In the genomic region with DNA sequence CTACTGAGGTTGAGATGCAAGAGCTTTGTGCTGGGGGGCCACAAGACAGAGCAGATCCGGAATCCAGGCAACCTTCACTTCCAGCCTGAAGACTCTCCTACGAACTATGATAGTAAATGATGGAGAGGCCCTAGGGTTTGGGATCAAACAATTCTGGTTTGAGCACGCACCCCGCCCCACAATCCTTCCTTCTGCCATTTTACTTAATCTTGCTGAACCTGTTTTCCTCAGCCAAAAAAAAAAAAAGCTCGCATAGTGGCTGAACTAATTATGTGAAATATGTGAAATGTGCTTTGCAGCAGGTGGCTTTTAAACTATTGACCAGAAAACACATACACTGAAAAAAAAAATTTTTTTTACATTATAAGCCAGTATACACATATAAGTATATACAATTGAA, we compare ENCODE assay signal across 10 cellular contexts. TPM values are rescaled to one million over a fixed set of nuclear protein-coding genes. Genes with fewer than 3 reads are reported as not detected.
A peak's percentile ranks its signal among the peaks of the same experiment; 100 is the strongest.
DNase-seq lines count a peak whose midpoint lies in the region; ATAC-seq lines count a peak whose summit lies in the region.
"Had no signal": no experiment of that assay in that cellular context is flagged by ENCODE, and none has a peak within 500 bp of the region (broad histone marks: within the 10 kb centered on the region; RNA-seq: fewer than 3 reads in every experiment).

No MANE protein-coding gene starts in this region.

- H3K27ac ChIP-seq in subcutaneous abdominal adipose tissue (ENCODE audit: low read depth, low read length): peak overlapping the region; percentile 94
- no peak overlapping the region for H3K27ac ChIP-seq in neuronal stem cell (replicated peaks; ENCODE audit: low read length)

- no peaks in the 10 kb centered on the region for H3K27me3 Mint-ChIP-seq in activated T-cell treated with anti-CD3 and anti-CD28 coated beads, Interleukin-2, amount 50 U/mL, for 24 hours

- no peak overlapping the region for H2BK12ac ChIP-seq in neuronal stem cell (ENCODE audit: low read length)

- no peak overlapping the region for H2BK120ac ChIP-seq in neuronal stem cell (ENCODE audit: low read depth, low read length)

- H2BK5ac ChIP-seq in neuronal stem cell (ENCODE audit: low read length): no peak overlapping the region

- no CpG with 5 or more reads among the region's 5 CpGs for WGBS in neuronal stem cell (ENCODE audit: extremely low coverage in 2 of 2, insufficient read length in 2 of 2, insufficient replicate concordance in 1 of 2), 2 donors

- H2AK5ac ChIP-seq in neuronal stem cell (ENCODE audit: low read depth, low read length): no peak overlapping the region

- H3K18ac ChIP-seq in neuronal stem cell (ENCODE audit: low read length): no peak overlapping the region

- H3K9me3 Mint-ChIP-seq in activated T-cell treated with anti-CD3 and anti-CD28 coated beads, Interleukin-2, amount 50 U/mL, for 24 hours: no peaks in the 10 kb centered on the region
- no peaks in the 10 kb centered on the region for H3K9me3 Mint-ChIP-seq in activated naive CD4-positive, alpha-beta T cell treated with anti-CD3 and anti-CD28 coated beads, Interleukin-2, amount 50 U/mL, for 72 hours

- no peak overlapping the region for H3K4me2 ChIP-seq in neuronal stem cell (ENCODE audit: insufficient read depth, low read length, poor library complexity, severe bottlenecking)

- no peak overlapping the region for H4K8ac ChIP-seq in neuronal stem cell (ENCODE audit: low read depth, low read length)

- no peak overlapping the region for H2AFZ ChIP-seq in neuronal stem cell (ENCODE audit: low read length)

- H3K9ac ChIP-seq in subcutaneous abdominal adipose tissue (ENCODE audit: low read length in 5 of 5) (peak overlapping the region in 2 of 5 donors; percentile 75 to 84), neuronal stem cell (ENCODE audit: low read depth, low read length, poor library complexity) (no peak overlapping the region)

- ATAC-seq in activated naive CD4-positive, alpha-beta T cell treated with anti-CD3 and anti-CD28 coated beads, Interleukin-2, amount 50 U/mL, for 72 hours: no peak

- H3K4me1 ChIP-seq in subcutaneous abdominal adipose tissue (ENCODE audit: control insufficient read depth in 5 of 5, insufficient read depth in 5 of 5, low read length in 5 of 5) (peaks cover 7 to 27% (median 22%) of the 10 kb centered on the region in 5 donors), neuronal stem cell (ENCODE audit: control insufficient read depth in 2 of 2, insufficient read depth in 1 of 2, low read depth in 1 of 2, low read length in 2 of 2) (peaks cover 0 to 6% of the 10 kb centered on the region in 2 donors)

- H3K27ac Mint-ChIP-seq in activated T-cell treated with anti-CD3 and anti-CD28 coated beads, Interleukin-2, amount 50 U/mL, for 24 hours: peak overlapping the region; percentile 28
- peak overlapping the region; percentile 92 to 94 for H3K27ac Mint-ChIP-seq in activated naive CD4-positive, alpha-beta T cell treated with anti-CD3 and anti-CD28 coated beads, Interleukin-2, amount 50 U/mL, for 72 hours

- H3K14ac ChIP-seq in neuronal stem cell (ENCODE audit: low read length): no peak overlapping the region

- no peaks in the 10 kb centered on the region for H3K79me1 ChIP-seq in neuronal stem cell (ENCODE audit: low read depth, low read length)

- H3K36me3 ChIP-seq in subcutaneous abdominal adipose tissue (ENCODE audit: control insufficient read depth in 5 of 5, insufficient read depth in 5 of 5, low read length in 5 of 5) (peaks cover 0 to 9% (median 0%) of the 10 kb centered on the region in 5 donors), neuronal stem cell (replicated peaks in 1 of 2; ENCODE audit: control insufficient read depth in 2 of 2, insufficient read depth in 2 of 2, low read length in 2 of 2) (peaks cover 0 to 4% of the 10 kb centered on the region in 2 donors)

- H3K27me3 ChIP-seq in subcutaneous abdominal adipose tissue (ENCODE audit: control insufficient read depth in 5 of 5, insufficient read depth in 4 of 5, low read length in 5 of 5) (no peaks in the 10 kb centered on the region), neuronal stem cell (ENCODE audit: control insufficient read depth in 3 of 3, insufficient read depth in 3 of 3, low read depth in 1 of 3, low read length in 3 of 3) (no peaks in the 10 kb centered on the region)

- H3K4me3 ChIP-seq in subcutaneous abdominal adipose tissue (ENCODE audit: low read depth in 1 of 5, low read length in 5 of 5): peak overlapping the region; percentile 77 to 99 (median 91)
- no peak overlapping the region for H3K4me3 ChIP-seq in neuronal stem cell (ENCODE audit: low read length in 2 of 2)

- no peak overlapping the region for H3K4ac ChIP-seq in neuronal stem cell (ENCODE audit: low read length)

- peaks cover 30% of the 10 kb centered on the region for H3K4me1 Mint-ChIP-seq in activated T-cell treated with anti-CD3 and anti-CD28 coated beads, Interleukin-2, amount 50 U/mL, for 24 hours (ENCODE audit: low read depth)

- no peak overlapping the region for H4K91ac ChIP-seq in neuronal stem cell (ENCODE audit: low read depth, low read length, poor library complexity)

- no peak overlapping the region for H2BK15ac ChIP-seq in neuronal stem cell (ENCODE audit: low read length)

- H3K4me3 Mint-ChIP-seq in activated T-cell treated with anti-CD3 and anti-CD28 coated beads, Interleukin-2, amount 50 U/mL, for 24 hours: peak overlapping the region; percentile 99

- H3K23ac ChIP-seq in neuronal stem cell (ENCODE audit: low read depth, low read length, poor library complexity): no peak overlapping the region

- no peaks in the 10 kb centered on the region for H3K9me3 ChIP-seq in subcutaneous abdominal adipose tissue (ENCODE audit: control insufficient read depth in 5 of 5, low read length in 5 of 5)
- H3K9me3 ChIP-seq in neuronal stem cell (replicated peaks in 1 of 2; ENCODE audit: control insufficient read depth in 2 of 2, insufficient read depth in 1 of 2, low read depth in 1 of 2, low read length in 2 of 2): no peaks in the 10 kb centered on the region

- H3K36me3 Mint-ChIP-seq in activated T-cell treated with anti-CD3 and anti-CD28 coated beads, Interleukin-2, amount 50 U/mL, for 24 hours (ENCODE audit: low read depth): peaks cover 48% of the 10 kb centered on the region
- peaks cover 5% of the 10 kb centered on the region in 2 donors for H3K36me3 Mint-ChIP-seq in activated naive CD4-positive, alpha-beta T cell treated with anti-CD3 and anti-CD28 coated beads, Interleukin-2, amount 50 U/mL, for 72 hours

- DNase-seq in activated T-cell treated with anti-CD3 and anti-CD28 coated beads, Interleukin-2, amount 50 U/mL, for 24 hours: no peak
- DNase-seq in activated T-cell treated with anti-CD3 and anti-CD28 coated beads, Interleukin-2, amount 50 U/mL, for 1 hour: no peak
- DNase-seq in activated naive CD4-positive, alpha-beta T cell treated with anti-CD3 and anti-CD28 coated beads, Interleukin-2, amount 50 U/mL, for 72 hours (ENCODE audit: low spot score in 2 of 2): no peak
- DNase-seq in left kidney (ENCODE audit: low read depth, low spot score) (peak; percentile 44), hippocampal formation (lab: John Stamatoyannopoulos, UW) (no peak), neuronal stem cell (ENCODE audit: low spot score) (no peak)
- no peak for DNase-seq in effector CD8-positive, alpha-beta T cell (lab: John Stamatoyannopoulos, UW)

RNA-seq across cellular contexts. Expression of a gene that starts 0.7 kb away (rescaled TPM):
- total RNA-seq in activated naive CD4-positive, alpha-beta T cell treated with anti-CD3 and anti-CD28 coated beads, Interleukin-2, amount 50 U/mL, for 72 hours: 10 to 100 TPM; 36.3 to 39.1 TPM
- 9.9 TPM for polyA plus RNA-seq in neuronal stem cell (2013, experiment 1 of 2)
- 10.7 TPM for polyA plus RNA-seq in neuronal stem cell (2013, experiment 2 of 2)

RNA-seq across cellular contexts. Expression of a gene that starts 17.0 kb away (rescaled TPM):
- 100 to 1,000 TPM; 130 to 134 TPM for total RNA-seq in activated naive CD4-positive, alpha-beta T cell treated with anti-CD3 and anti-CD28 coated beads, Interleukin-2, amount 50 U/mL, for 72 hours
- polyA plus RNA-seq in neuronal stem cell (2013, experiment 1 of 2): 49.0 TPM
- polyA plus RNA-seq in neuronal stem cell (2013, experiment 2 of 2): 45.6 TPM

RNA-seq across cellular contexts. Expression of a gene that starts 23.0 kb away (rescaled TPM):
- not detected for total RNA-seq in activated naive CD4-positive, alpha-beta T cell treated with anti-CD3 and anti-CD28 coated beads, Interleukin-2, amount 50 U/mL, for 72 hours
- 0.15 TPM for polyA plus RNA-seq in neuronal stem cell (2013, experiment 1 of 2)
- 0.19 TPM for polyA plus RNA-seq in neuronal stem cell (2013, experiment 2 of 2)
- total RNA-seq: Daoy had no signal

RNA-seq across cellular contexts. Expression of a gene that starts 45.0 kb away (rescaled TPM):
- under 1 TPM; 0.20 to 0.43 TPM for total RNA-seq in activated naive CD4-positive, alpha-beta T cell treated with anti-CD3 and anti-CD28 coated beads, Interleukin-2, amount 50 U/mL, for 72 hours
- not detected for polyA plus RNA-seq in neuronal stem cell (2013, experiment 1 of 2)
- polyA plus RNA-seq in neuronal stem cell (2013, experiment 2 of 2): not detected
- total RNA-seq: Daoy, lung had no signal
- polyA plus RNA-seq: lung had no signal

Comparison
In these comparisons a context has a peak if more than half of its experiments do, and no peak if none do; other contexts are left out.
1. H3K4me3 ChIP-seq: peak in subcutaneous abdominal adipose tissue (5 of 5); none in neuronal stem cell (0 of 2).